ENCODE assay signal across 1 cellular context in genomic region chr6:96837138-96837971, GRCh38.
A peak's percentile ranks its signal among the peaks of the same experiment; 100 is the strongest.
TF ChIP-seq lines count a peak whose summit lies in the region.

TSS of gene GPR63 (minus strand) at chr6:96837477. CDS start at chr6:96799731, 37,746 bp downstream.

TF ChIP-seq in HEK293, 187 proteins besides CTCF, POLR2A, EP300 and RAD21 (continued from another document and continues in another):
- no peak for TF ChIP-seq REST (tag by site-specific recombination; IDR thresholded peaks at IDR 0.05)
- TF ChIP-seq ZNF791 (tag by site-specific recombination; IDR thresholded peaks at IDR 0.05), result no peak
- no peak; the same call in 1 of the 2 replicates for TF ChIP-seq ZNF394 (tag by site-specific recombination; IDR thresholded peaks at IDR 0.05; ENCODE audit: borderline replicate concordance)
- no peak for TF ChIP-seq ZNF639 (tag by site-specific recombination; IDR thresholded peaks at IDR 0.05)
- TF ChIP-seq ZNF132 (tag by site-specific recombination; IDR thresholded peaks at IDR 0.05; ENCODE audit: borderline replicate concordance), result no peak
- TF ChIP-seq ZNF473 (tag by site-specific recombination; IDR thresholded peaks at IDR 0.05), result no peak
- no peak for TF ChIP-seq ZNF221 (tag by site-specific recombination; IDR thresholded peaks at IDR 0.05; ENCODE audit: borderline replicate concordance)
- peak; percentile 71 for TF ChIP-seq ZNF341 (tag by site-specific recombination; IDR thresholded peaks at IDR 0.05; ENCODE audit: low read depth)
- no peak for TF ChIP-seq ZNF548 (tag by site-specific recombination; IDR thresholded peaks at IDR 0.05)
- no peak for TF ChIP-seq ZNF26 (tag by site-specific recombination; IDR thresholded peaks at IDR 0.05)
- TF ChIP-seq ZNF16 (tag by site-specific recombination; IDR thresholded peaks at IDR 0.05; ENCODE audit: low read depth), result no peak
- TF ChIP-seq ZNF654 (tag by site-specific recombination; IDR thresholded peaks at IDR 0.05; ENCODE audit: low read depth), result no peak
- no peak for TF ChIP-seq KLF16 (tag by site-specific recombination; IDR thresholded peaks at IDR 0.05)
- TF ChIP-seq AEBP2 (tag by site-specific recombination; IDR thresholded peaks at IDR 0.05; ENCODE audit: borderline replicate concordance), result no peak
- TF ChIP-seq ZSCAN23 (tag by site-specific recombination; IDR thresholded peaks at IDR 0.05), result 0 out of 2 replicates have a peak, but pooled peaks have one; percentile 15
- no peak for TF ChIP-seq ZNF501 (tag by site-specific recombination; IDR thresholded peaks at IDR 0.05)
- peak; percentile 65 for TF ChIP-seq KLF8 (tag by site-specific recombination; IDR thresholded peaks at IDR 0.05)
- TF ChIP-seq ZNF585B (tag by site-specific recombination; IDR thresholded peaks at IDR 0.05), result no peak
- no peak for TF ChIP-seq ZSCAN16 (tag by site-specific recombination; IDR thresholded peaks at IDR 0.05)
- TF ChIP-seq ZNF169 (tag by site-specific recombination; IDR thresholded peaks at IDR 0.05), result no peak
- peak; percentile 61; the same call in 1 of the 2 replicates for TF ChIP-seq ZBTB10 (tag by site-specific recombination; IDR thresholded peaks at IDR 0.05)
- TF ChIP-seq ZNF280C (tag by site-specific recombination; IDR thresholded peaks at IDR 0.05), result no peak
- TF ChIP-seq ZBTB8A (tag by site-specific recombination; IDR thresholded peaks at IDR 0.05), result peak; percentile 58
- TF ChIP-seq HOXD13 (CRISPR knock-in tag; IDR thresholded peaks at IDR 0.05; ENCODE audit: borderline replicate concordance), result no peak
- no peak for TF ChIP-seq TCF7L2 (IDR thresholded peaks at IDR 0.05; ENCODE audit: borderline replicate concordance, low read depth, low read length)
- TF ChIP-seq ZNF530 (tag by site-specific recombination; IDR thresholded peaks at IDR 0.05; ENCODE audit: low read depth), result no peak
- no peak for TF ChIP-seq HOXA7 (CRISPR knock-in tag; IDR thresholded peaks at IDR 0.05; ENCODE audit: borderline replicate concordance)
- no peak for TF ChIP-seq PBX3 (CRISPR knock-in tag; IDR thresholded peaks at IDR 0.05)
- no peak for TF ChIP-seq ZNF37A (tag by site-specific recombination; IDR thresholded peaks at IDR 0.05)
- no peak for TF ChIP-seq ZNF174 (tag by site-specific recombination; IDR thresholded peaks at IDR 0.05)
- no peak for TF ChIP-seq ZFP3 (tag by site-specific recombination; IDR thresholded peaks at IDR 0.05; ENCODE audit: low read depth)
- no peak for TF ChIP-seq ZNF23 (tag by site-specific recombination; IDR thresholded peaks at IDR 0.05; ENCODE audit: borderline replicate concordance)
- TF ChIP-seq WT1 (tag by site-specific recombination; IDR thresholded peaks at IDR 0.05), result peak; percentile 57; the same call in 1 of the 2 replicates
- no peak for TF ChIP-seq BCL6B (tag by site-specific recombination; IDR thresholded peaks at IDR 0.05)
- no peak for TF ChIP-seq ZNF274 (IDR thresholded peaks at IDR 0.05; ENCODE audit: low read length)
- no peak for TF ChIP-seq ZNF274 (tag by site-specific recombination; IDR thresholded peaks at IDR 0.05; ENCODE audit: borderline replicate concordance)
- TF ChIP-seq ZFP37 (tag by site-specific recombination; IDR thresholded peaks at IDR 0.05), result peak; percentile 58; the same call in 1 of the 2 replicates
- no peak for TF ChIP-seq ZNF280D (tag by site-specific recombination; IDR thresholded peaks at IDR 0.05)
